In the genomic region with DNA sequence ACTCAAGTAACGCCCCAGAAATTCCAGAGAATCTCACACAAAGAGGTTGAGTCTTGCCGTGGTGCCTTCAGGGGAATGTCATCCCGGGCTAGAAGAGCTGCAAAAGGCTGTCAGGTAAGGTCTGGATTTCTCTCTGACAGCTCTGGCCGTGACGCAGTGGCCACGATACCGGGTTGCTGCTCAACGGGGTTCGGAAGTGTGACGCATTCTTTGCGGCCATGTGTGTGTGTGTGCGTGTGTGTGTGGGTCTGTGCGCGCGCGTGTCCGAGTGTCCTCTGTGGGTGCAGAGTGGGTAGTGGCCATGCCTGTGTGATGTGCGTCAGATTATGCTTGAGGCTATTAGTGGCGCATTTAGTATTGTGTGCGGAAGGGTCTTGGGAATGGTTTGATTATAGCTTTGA, we compare ENCODE assay signal across 8 cellular contexts. TPM values are rescaled to one million over a fixed set of nuclear protein-coding genes. Genes with fewer than 3 reads are reported as not detected.
DNase-seq lines count a peak whose midpoint lies in the region; ATAC-seq and TF ChIP-seq lines count a peak whose summit lies in the region.

No MANE protein-coding gene starts in this region.

- peaks cover 27% of the 10 kb centered on the region for H3K4me1 Mint-ChIP-seq in T-helper 17 cell

- H3K36me3 Mint-ChIP-seq in T-helper 17 cell (ENCODE audit: low read depth) = peaks cover 3% of the 10 kb centered on the region

- peak overlapping the region; percentile 98 for H3K27ac Mint-ChIP-seq in T-helper 17 cell

- TF ChIP-seq CTCF in astrocyte of the spinal cord (IDR thresholded peaks at IDR 0.05; ENCODE audit: low read depth, low read length) = no peak

- H3K4me3 Mint-ChIP-seq in T-helper 17 cell = peak overlapping the region; percentile 98

- no peaks in the 10 kb centered on the region for H3K27me3 Mint-ChIP-seq in T-helper 17 cell

- in situ Hi-C loops in astrocyte of the spinal cord (cut with HindIII; ENCODE audit: low sequenced_read_pairs) = no loop called here

- ATAC-seq in HG03139 (IDR thresholded peaks at IDR 0.05; ENCODE audit: unreplicated experiment) (peak; percentile 27), T-helper 17 cell (peak; percentile 50), GM18517 (IDR thresholded peaks at IDR 0.05; ENCODE audit: unreplicated experiment) (no peak)

- peak overlapping the region; percentile 93 for H3K4me3 ChIP-seq in astrocyte of the spinal cord (ENCODE audit: low read depth, low read length)

- no peaks in the 10 kb centered on the region for H3K9me3 ChIP-seq in T-helper 17 cell (ENCODE audit: control insufficient read depth, low read length, poor library complexity, severe bottlenecking)

- DNase-seq in NCI-H1417 (lab: John Stamatoyannopoulos, UW) (peak in 2 of 3 experiments; percentile 80 to 82), NCI-H1417 treated with DMSO at 0.1 percent for 48 hours (lab: John Stamatoyannopoulos, UW) (no peak), T-helper 17 cell (peak; percentile 24 to 44 (median 38)), astrocyte of the spinal cord (ENCODE audit: low read depth, low spot score) (no peak), iris pigment epithelial cell (ENCODE audit: low read depth) (peak; percentile 74)
- DNase-seq in stimulated activated CD4-positive, alpha-beta T cell treated with anti-CD3 and anti-CD28 coated beads, Interleukin-15, amount 100 ng/mL, for 1 hour (ENCODE audit: low read depth in 1 of 2, low spot score in 1 of 2) = peak; percentile 24 to 26

RNA-seq across cellular contexts. Expression of gene ZNF540, which starts 0.3 kb away (rescaled TPM):
- 1 to 10 TPM; 7.5 to 9.8 TPM for total RNA-seq in T-helper 17 cell

RNA-seq across cellular contexts. Expression of gene ZNF571, which starts 0.4 kb away (rescaled TPM):
- 10 to 100 TPM; 11.0 to 11.4 TPM for total RNA-seq in T-helper 17 cell

Comparison
In these comparisons a context has a peak if more than half of its experiments do, and no peak if none do; other contexts are left out.
1. DNase-seq: peak in NCI-H1417 (2 of 3), T-helper 17 cell (3 of 3), iris pigment epithelial cell (single experiment) and stimulated activated CD4-positive, alpha-beta T cell treated with anti-CD3 and anti-CD28 coated beads, Interleukin-15, amount 100 ng/mL, for 1 hour (2 of 2); none in NCI-H1417 treated with DMSO at 0.1 percent for 48 hours (single experiment) and astrocyte of the spinal cord (single experiment).